Comparison of ENCODE assay signal across 8 cellular contexts in the genomic region with DNA sequence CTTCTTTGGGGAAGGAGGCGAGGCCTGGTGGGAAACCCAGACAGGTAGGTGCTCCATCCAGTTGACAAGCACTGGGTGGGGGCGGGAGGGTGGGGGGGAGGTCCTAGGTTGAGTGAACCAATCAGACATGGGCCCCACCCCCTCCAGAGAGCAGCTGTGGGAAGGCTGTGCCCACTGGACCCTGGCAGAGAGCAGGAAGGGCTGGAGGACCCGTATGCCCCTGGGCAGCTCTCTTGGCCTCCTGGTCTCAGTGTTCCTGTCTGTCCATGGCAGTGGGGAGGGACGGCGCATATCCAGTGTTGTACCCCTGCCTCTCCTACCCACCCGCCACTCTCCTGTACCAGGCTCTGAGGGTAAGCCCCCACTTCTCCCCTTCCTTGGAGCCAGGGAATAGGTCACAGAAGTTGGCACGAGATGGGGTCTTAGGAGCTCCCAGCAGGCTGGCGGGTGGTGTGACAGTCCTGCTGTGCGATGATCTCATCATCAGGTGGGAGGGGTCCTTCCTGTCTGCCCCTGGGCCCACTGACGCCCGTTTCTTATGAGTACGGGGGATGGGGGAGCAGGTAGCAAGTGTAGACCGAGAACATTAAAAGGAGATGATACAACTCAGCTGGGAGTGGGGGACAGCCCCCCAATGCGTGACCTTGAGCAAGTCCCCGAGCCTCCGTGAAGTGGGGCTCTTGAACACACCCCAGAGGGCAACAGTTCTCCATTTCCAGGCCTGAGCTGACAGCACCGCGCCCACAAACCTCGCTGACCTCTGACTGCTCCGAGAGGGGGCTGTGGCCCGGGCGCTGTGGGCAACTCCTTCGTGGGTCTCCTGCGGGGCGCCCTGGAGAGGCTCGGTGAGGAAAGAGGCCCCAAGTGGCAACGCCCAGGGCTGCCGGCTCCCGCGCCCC. TPM values are rescaled to one million over a fixed set of nuclear protein-coding genes. Genes with fewer than 3 reads are reported as not detected.
A peak's percentile ranks its signal among the peaks of the same experiment; 100 is the strongest.
DNase-seq lines count a peak whose midpoint lies in the region; ATAC-seq and TF ChIP-seq lines count a peak whose summit lies in the region.

No MANE protein-coding gene starts in this region.

- no peak overlapping the region for H3K27ac Mint-ChIP-seq in H9

- no peak overlapping the region for H2BK20ac ChIP-seq in H9 (ENCODE audit: low read depth, low read length, poor library complexity, severe bottlenecking)

- H3K23me2 ChIP-seq in H9 (ENCODE audit: insufficient read length, low read depth, low read length, poor library complexity, severe bottlenecking) = peaks cover 9% of the 10 kb centered on the region

- no peak overlapping the region for H4K8ac ChIP-seq in H9 (replicated peaks; ENCODE audit: insufficient read length, low read depth, low read length)

- H3K9me3 ChIP-seq in H9 (ENCODE audit: control insufficient read depth, low read depth, low read length) = no peaks in the 10 kb centered on the region
- no peaks in the 10 kb centered on the region for H3K9me3 ChIP-seq in mucosa of stomach (ENCODE audit: control insufficient read depth, low read length)

- ATAC-seq in HG02588 (IDR thresholded peaks at IDR 0.05; ENCODE audit: unreplicated experiment) = no peak
- ATAC-seq in GM18873 (IDR thresholded peaks at IDR 0.05; ENCODE audit: low FRiP score, unreplicated experiment) = no peak
- ATAC-seq in HG03432 (IDR thresholded peaks at IDR 0.05; ENCODE audit: unreplicated experiment) = no peak
- ATAC-seq in HG02938 (IDR thresholded peaks at IDR 0.05; ENCODE audit: unreplicated experiment) = no peak

- no peak overlapping the region for H3K14ac ChIP-seq in H9 (ENCODE audit: insufficient read depth, low read length)

- H2BK15ac ChIP-seq in H9 (ENCODE audit: low read depth, low read length) = no peak overlapping the region

- no peaks in the 10 kb centered on the region for H3K79me2 ChIP-seq in H9 (ENCODE audit: insufficient read depth, low read length)

- H3K4me1 Mint-ChIP-seq in H9 = peaks cover 6 to 19% of the 10 kb centered on the region in 2 experiments; a peak in 3 of 4 replicates

- no peaks in the 10 kb centered on the region for H3K36me3 Mint-ChIP-seq in H9 (ENCODE audit: insufficient read depth in 1 of 3, low read depth in 3 of 3)

- peak overlapping the region; percentile 74 to 82; a peak in 3 of 5 replicates for H3K4me3 Mint-ChIP-seq in H9

- H3K9ac ChIP-seq in H9 (ENCODE audit: extremely low read depth, insufficient read length, low read length) = no peak overlapping the region
- no peak overlapping the region for H3K9ac ChIP-seq in mucosa of stomach (ENCODE audit: low read length)

- H2AFZ ChIP-seq in H9 (ENCODE audit: low read length) = no peak overlapping the region

- TF ChIP-seq CTCF in H9 (conservative IDR thresholded peaks at IDR 0.05) = no peak

- DNase-seq in A172 (ENCODE audit: low spot score) = peak; percentile 43
- no peak for DNase-seq in H9
- peak; percentile 33 for DNase-seq in activated naive CD4-positive, alpha-beta T cell treated with anti-CD3 and anti-CD28 coated beads, Interleukin-2, amount 50 U/mL, for 16 hours

- H4K5ac ChIP-seq in H9 (ENCODE audit: insufficient read length, low read depth, low read length) = no peak overlapping the region

- no peak overlapping the region for H2BK5ac ChIP-seq in H9 (ENCODE audit: insufficient read length, low read length)

- no peaks in the 10 kb centered on the region for H4K20me1 ChIP-seq in H9 (ENCODE audit: control insufficient read depth, insufficient read depth, insufficient read length)

- WGBS in H9 (ENCODE audit: extremely low coverage, insufficient read length, low lambda C conversion rate) = no CpG with 5 or more reads among the region's 30 CpGs

- H3K4me1 ChIP-seq in H9 (ENCODE audit: insufficient read depth, low read length) (no peaks in the 10 kb centered on the region), mucosa of stomach (ENCODE audit: control insufficient read depth, insufficient read depth, low read length) (peaks cover 31% of the 10 kb centered on the region)

- no peak overlapping the region for H4K91ac ChIP-seq in H9 (ENCODE audit: insufficient read length, low read depth, low read length)

- H3K27me3 ChIP-seq in H9 (ENCODE audit: insufficient read depth, low read length) (peaks cover 29% of the 10 kb centered on the region), mucosa of stomach (ENCODE audit: control insufficient read depth, insufficient read depth, low read length) (peaks cover 8% of the 10 kb centered on the region)

- no peak overlapping the region for H2AK5ac ChIP-seq in H9 (ENCODE audit: insufficient read length, low read length)

- no peaks in the 10 kb centered on the region for H3K36me3 ChIP-seq in mucosa of stomach (ENCODE audit: control insufficient read depth, insufficient read depth, low read length)

- no peak overlapping the region for H2BK120ac ChIP-seq in H9 (ENCODE audit: low read depth, low read length, poor library complexity, severe bottlenecking)

- no peak overlapping the region for H3K4ac ChIP-seq in H9 (ENCODE audit: low read depth, low read length)

- H3K9me3 Mint-ChIP-seq in H9 = no peaks in the 10 kb centered on the region; a peak in 1 of 5 replicates

- H3K79me1 ChIP-seq in H9 (ENCODE audit: insufficient read depth, low read depth, low read length, poor library complexity, severe bottlenecking) = no peaks in the 10 kb centered on the region

- peaks cover 69% of the 10 kb centered on the region for H3K27me3 Mint-ChIP-seq in H9 (ENCODE audit: low read depth)

- H3K4me2 ChIP-seq in H9 (ENCODE audit: insufficient read depth, insufficient read length, low read length) = no peak overlapping the region

- no peak overlapping the region for H3K18ac ChIP-seq in H9 (ENCODE audit: insufficient read length, low read depth, low read length)

- no peak overlapping the region for H3K27ac ChIP-seq in H9 (ENCODE audit: insufficient read length, low read depth, low read length)

- H3K56ac ChIP-seq in H9 (ENCODE audit: insufficient read length, low read depth, low read length) = no peak overlapping the region

- H2BK12ac ChIP-seq in H9 (ENCODE audit: insufficient read length, low read depth, low read length) = no peak overlapping the region

- no peak overlapping the region for H3K23ac ChIP-seq in H9 (ENCODE audit: insufficient read length, low read depth, low read length)

- peak overlapping the region; percentile 41 for H3K4me3 ChIP-seq in mucosa of stomach (ENCODE audit: low read length)

- H3T11ph ChIP-seq in H9 (ENCODE audit: low read length) = no peak overlapping the region

RNA-seq across cellular contexts. Expression of a gene that starts 1.2 kb away (rescaled TPM):
- total RNA-seq in A172 (2014; rRNA removed; shearing (Covaris generic)) = 0.95 and 1.4 TPM in 2 replicates
- 3.6 and 4.7 TPM in 2 replicates for total RNA-seq in H9 (2021)
